8 cellular contexts compared by ENCODE assay signal in genomic region chr17:37642706-37643105, GRCh38. TPM values are rescaled to one million over a fixed set of nuclear protein-coding genes. Genes with fewer than 3 reads are reported as not detected.
DNase-seq lines count a peak whose midpoint lies in the region; ATAC-seq and TF ChIP-seq lines count a peak whose summit lies in the region.

No MANE protein-coding gene starts in this region.

- H3F3A ChIP-seq in PC-3 (ENCODE audit: low read length, unreplicated experiment): no peaks in the 10 kb centered on the region

- H3K9ac ChIP-seq in PC-3 (ENCODE audit: low read length): peak overlapping the region; percentile 87

- H3K79me2 ChIP-seq in PC-3 (ENCODE audit: low read length): peaks cover 49% of the 10 kb centered on the region

- BruUV-seq in PC-3 (replicated peaks; lab: Mats Ljungman, UMichigan): TSS peak; percentile 81

- intact Hi-C loops in PC-3 (cut with micrococcal nuclease): no loop called here
- intact Hi-C loops in mucosa of descending colon (cut with DNase I, micrococcal nuclease): no loop called here

- H3K4me1 ChIP-seq in PC-3 (ENCODE audit: insufficient read depth, low read length) (peaks cover 5% of the 10 kb centered on the region; the same call in 1 of the 2 replicates), mucosa of descending colon (ENCODE audit: low read depth) (peaks cover 11% of the 10 kb centered on the region)
- no peaks in the 10 kb centered on the region for H3K4me1 ChIP-seq in effector memory CD4-positive, alpha-beta T cell (ENCODE audit: control insufficient read depth, insufficient read depth, low read length, poor library complexity, severe bottlenecking)

- no peaks in the 10 kb centered on the region for H3K27me3 ChIP-seq in PC-3 (ENCODE audit: low read length)
- H3K27me3 ChIP-seq in effector memory CD4-positive, alpha-beta T cell (replicated peaks; ENCODE audit: control insufficient read depth, insufficient read depth, low read length, poor library complexity, severe bottlenecking): no peaks in the 10 kb centered on the region

- H3K36me3 ChIP-seq in PC-3 (ENCODE audit: low read depth, low read length): peaks cover 6% of the 10 kb centered on the region; the same call in 1 of the 2 replicates
- H3K36me3 ChIP-seq in effector memory CD4-positive, alpha-beta T cell (ENCODE audit: control insufficient read depth, insufficient read depth, low read length): peaks cover 6% of the 10 kb centered on the region
- no peaks in the 10 kb centered on the region for H3K36me3 ChIP-seq in mucosa of descending colon (ENCODE audit: low read depth)

- CTCF ChIA-PET in PC-3 (lab: Charles Lee): interaction anchor here (0.6 kb wide), 1 partner anchor 33 kb away, joined by 4 read pairs; no protein-coding TSS in a partner anchor

- ATAC-seq in PC-3 (no peak), mucosa of descending colon (peak; percentile 38), HG03095 (IDR thresholded peaks at IDR 0.05; ENCODE audit: unreplicated experiment) (no peak), HG03280 (IDR thresholded peaks at IDR 0.05; ENCODE audit: unreplicated experiment) (no peak)

- peak overlapping the region; percentile 84 for H2AFZ ChIP-seq in PC-3 (ENCODE audit: low read length)

- no peaks in the 10 kb centered on the region for H3K9me3 ChIP-seq in PC-3 (ENCODE audit: low read length)
- no peaks in the 10 kb centered on the region for H3K9me3 ChIP-seq in effector memory CD4-positive, alpha-beta T cell (ENCODE audit: control insufficient read depth, low read length)
- H3K9me3 ChIP-seq in mucosa of descending colon: no peaks in the 10 kb centered on the region

- peaks cover 8% of the 10 kb centered on the region; the same call in 1 of the 2 replicates for H4K20me1 ChIP-seq in PC-3 (ENCODE audit: low read length)

- peak; percentile 26 for DNase-seq in NOMO-1 treated with DMSO at 0.1 percent for 48 hours (lab: John Stamatoyannopoulos, UW; ENCODE audit: unreplicated experiment)
- no peak for DNase-seq in NOMO-1 treated with dmso at 0.1 percent for 144 hours (lab: John Stamatoyannopoulos, UW; ENCODE audit: unreplicated experiment)
- peak; percentile 19 for DNase-seq in PC-3
- DNase-seq in effector memory CD4-positive, alpha-beta T cell: no peak
- no peak for DNase-seq in mucosa of descending colon
- DNase-seq in H4 (ENCODE audit: low spot score): no peak

- 0 out of 2 replicates have a peak overlapping the region, but pooled peaks have one; percentile 19 for H3K27ac ChIP-seq in PC-3 (ENCODE audit: low read length)
- peak overlapping the region; percentile 68 for H3K27ac ChIP-seq in effector memory CD4-positive, alpha-beta T cell (ENCODE audit: insufficient read depth, low read length, poor library complexity, severe bottlenecking)

- no peaks in the 10 kb centered on the region for H3K9me2 ChIP-seq in PC-3 (replicated peaks; ENCODE audit: low read length)

- H3K4me3 ChIP-seq in PC-3 (ENCODE audit: low read length): peak overlapping the region; percentile 96
- peak overlapping the region; percentile 76 for H3K4me3 ChIP-seq in effector memory CD4-positive, alpha-beta T cell (ENCODE audit: insufficient read depth, low read depth, low read length, poor library complexity, severe bottlenecking)
- H3K4me3 ChIP-seq in mucosa of descending colon: peak overlapping the region; percentile 78

- TF ChIP-seq CTCF in PC-3 (conservative IDR thresholded peaks at IDR 0.05; ENCODE audit: low read depth, low read length) (no peak), mucosa of descending colon (IDR thresholded peaks at IDR 0.05) (no peak)

- peak overlapping the region; percentile 93 for H3K4me2 ChIP-seq in PC-3 (ENCODE audit: low read length)

- POLR2A ChIA-PET in PC-3 (lab: Charles Lee; ENCODE audit: unreplicated experiment): no interaction called here

RNA-seq across cellular contexts. Expression of gene DDX52, which starts 0.5 kb away (rescaled TPM):
- total RNA-seq in PC-3 (2014; rRNA removed) (12.5 and 12.9 TPM in 2 replicates), mucosa of descending colon (10 to 100 TPM; 22.3 to 26.9 (median 26.0) TPM)
- total RNA-seq in H4 (2014; rRNA removed; shearing (Covaris generic)): 14.4 and 24.4 TPM in 2 replicates

RNA-seq across cellular contexts. Expression of gene SYNRG, which starts 33.5 kb away (rescaled TPM):
- total RNA-seq in PC-3 (2014; rRNA removed): 7.3 and 9.7 TPM in 2 replicates
- 10 to 100 TPM; 36.8 to 46.2 (median 38.1) TPM for total RNA-seq in mucosa of descending colon
- total RNA-seq in H4 (2014; rRNA removed; shearing (Covaris generic)): 5.6 and 9.8 TPM in 2 replicates

Comparison
In these comparisons a context has a peak if more than half of its experiments do, and no peak if none do; other contexts are left out.
1. DNase-seq: peak in NOMO-1 treated with DMSO at 0.1 percent for 48 hours (single experiment) and PC-3 (single experiment); none in NOMO-1 treated with dmso at 0.1 percent for 144 hours (single experiment), effector memory CD4-positive, alpha-beta T cell (0 of 3), mucosa of descending colon (0 of 3) and H4 (single experiment).
2. Peak in every context shown above with its lines, with median percentiles within 50 percentile points of each other: H3K4me3 ChIP-seq.